ENCODE assay signal across 1 cellular context in genomic region chr2:113604085-113604477, GRCh38.
A peak's percentile ranks its signal among the peaks of the same experiment; 100 is the strongest.
TF ChIP-seq lines count a peak whose summit lies in the region.
"Not testable (repeated sequence)": the region's sequence is repeated elsewhere in the genome, so short reads cannot be mapped to it uniquely, and the experiment has no call there.

No MANE protein-coding gene starts in this region.

TF ChIP-seq in K562, 482 proteins besides CTCF, POLR2A, EP300 and RAD21 (continued from another document and continues in another):
- TF ChIP-seq E2F6 (IDR thresholded peaks at IDR 0.05; ENCODE audit: borderline replicate concordance in 1 of 2, extremely low read depth in 1 of 2, insufficient read depth in 1 of 2, insufficient read length in 1 of 2, low read depth in 1 of 2, low read length in 1 of 2, poor library complexity in 1 of 2, severe bottlenecking in 1 of 2) (peak in 1 of 2 experiments; percentile 61), RCOR1 (IDR thresholded peaks at IDR 0.05; ENCODE audit: borderline replicate concordance in 1 of 2, low read depth in 2 of 2, low read length in 2 of 2) (0 out of 4 replicates have a peak, but pooled peaks of 1 of the 2 experiments have one; percentile 43), CC2D1A (IDR thresholded peaks at IDR 0.05) (peak; percentile 55; the same call in 1 of the 2 replicates), NFIC (IDR thresholded peaks at IDR 0.05) (peak; percentile 21; the same call in 1 of the 2 replicates), ATF1 (CRISPR knock-in tag; IDR thresholded peaks at IDR 0.05) (0 out of 2 replicates have a peak, but pooled peaks have one; percentile 41), ATF1 (tag; IDR thresholded peaks at IDR 0.05) (peak; percentile 39; the same call in 1 of the 2 replicates), NR3C1 (CRISPR knock-in tag; IDR thresholded peaks at IDR 0.05) (peak; percentile 76; the same call in 1 of the 2 replicates), VEZF1 (CRISPR knock-in tag; IDR thresholded peaks at IDR 0.05) (0 out of 2 replicates have a peak, but pooled peaks have one; percentile 35), SP1 (CRISPR knock-in tag; IDR thresholded peaks at IDR 0.05) (peak; percentile 82), ARID1B (IDR thresholded peaks at IDR 0.05) (peak; percentile 12; the same call in 1 of the 2 replicates), HEY1 (CRISPR knock-in tag; IDR thresholded peaks at IDR 0.05; ENCODE audit: borderline replicate concordance) (0 out of 2 replicates have a peak, but pooled peaks have one; percentile 31), ZMIZ1 (IDR thresholded peaks at IDR 0.05; ENCODE audit: low read depth in 2 of 2, low read length in 2 of 2) (0 out of 4 replicates have a peak, but pooled peaks of 1 of the 2 experiments have one; percentile 20), XRCC5 (IDR thresholded peaks at IDR 0.05; ENCODE audit: low read depth, low read length) (peak; percentile 41; the same call in 1 of the 2 replicates), CREB1 (CRISPR knock-in tag; IDR thresholded peaks at IDR 0.05) (peak; percentile 86), DACH1 (IDR thresholded peaks at IDR 0.05; ENCODE audit: partially characterized antibody) (peak; percentile 35), CTBP1 (IDR thresholded peaks at IDR 0.05; ENCODE audit: borderline replicate concordance) (peak; percentile 69; the same call in 1 of the 2 replicates), LCOR (CRISPR knock-in tag; IDR thresholded peaks at IDR 0.05) (peak; percentile 78; the same call in 1 of the 2 replicates), ETV6 (CRISPR knock-in tag; IDR thresholded peaks at IDR 0.05; ENCODE audit: borderline replicate concordance) (peak; percentile 86; the same call in 1 of the 2 replicates), GATAD2B (IDR thresholded peaks at IDR 0.05; ENCODE audit: borderline replicate concordance) (peak; percentile 51; the same call in 1 of the 2 replicates), MAX (CRISPR knock-in tag; IDR thresholded peaks at IDR 0.05) (peak; percentile 97), ZNF592 (IDR thresholded peaks at IDR 0.05) (peak; percentile 76), ATF4 (CRISPR knock-in tag; IDR thresholded peaks at IDR 0.05) (0 out of 2 replicates have a peak, but pooled peaks have one; percentile 12), ZBTB12 (CRISPR knock-in tag; IDR thresholded peaks at IDR 0.05) (0 out of 2 replicates have a peak, but pooled peaks have one; percentile 29), IRF2 (CRISPR knock-in tag; IDR thresholded peaks at IDR 0.05) (0 out of 2 replicates have a peak, but pooled peaks have one; percentile 46), FIP1L1 (IDR thresholded peaks at IDR 0.05; ENCODE audit: low read depth, low read length, poor library complexity, severe bottlenecking) (peak; percentile 58), ETS1 (conservative IDR thresholded peaks at IDR 0.05; ENCODE audit: control insufficient read depth, low read depth, low read length) (peak; percentile 61; the same call in 1 of the 2 replicates), FOXA3 (CRISPR knock-in tag; conservative IDR thresholded peaks at IDR 0.05 in 1 of 2, IDR thresholded peaks at IDR 0.05 in 1 of 2) (peak in 1 of 2 experiments; percentile 50; a peak in 2 of 4 replicates), STAG1 (CRISPR knock-in tag; IDR thresholded peaks at IDR 0.05; ENCODE audit: borderline replicate concordance) (peak; percentile 83), KLF16 (IDR thresholded peaks at IDR 0.05) (peak; percentile 71), ZNF124 (CRISPR knock-in tag; IDR thresholded peaks at IDR 0.05) (0 out of 2 replicates have a peak, but pooled peaks have one; percentile 69), RREB1 (CRISPR knock-in tag; IDR thresholded peaks at IDR 0.05) (peak; percentile 59; the same call in 1 of the 2 replicates), MYNN (IDR thresholded peaks at IDR 0.05) (peak; percentile 65), FOXK1 (CRISPR knock-in tag; IDR thresholded peaks at IDR 0.05; ENCODE audit: borderline replicate concordance) (peak; percentile 63; the same call in 1 of the 2 replicates), KAT2B (IDR thresholded peaks at IDR 0.05; ENCODE audit: low read depth, low read length) (peak; percentile 77)
- TF ChIP-seq CREB1 (IDR thresholded peaks at IDR 0.05); ETV6 (IDR thresholded peaks at IDR 0.05; ENCODE audit: borderline replicate concordance in 1 of 2, low read depth in 2 of 2, low read length in 1 of 2); MYNN (CRISPR knock-in tag; IDR thresholded peaks at IDR 0.05): not testable (repeated sequence)
